Comparison of ENCODE assay signal across 17 cellular contexts in the genomic region with DNA sequence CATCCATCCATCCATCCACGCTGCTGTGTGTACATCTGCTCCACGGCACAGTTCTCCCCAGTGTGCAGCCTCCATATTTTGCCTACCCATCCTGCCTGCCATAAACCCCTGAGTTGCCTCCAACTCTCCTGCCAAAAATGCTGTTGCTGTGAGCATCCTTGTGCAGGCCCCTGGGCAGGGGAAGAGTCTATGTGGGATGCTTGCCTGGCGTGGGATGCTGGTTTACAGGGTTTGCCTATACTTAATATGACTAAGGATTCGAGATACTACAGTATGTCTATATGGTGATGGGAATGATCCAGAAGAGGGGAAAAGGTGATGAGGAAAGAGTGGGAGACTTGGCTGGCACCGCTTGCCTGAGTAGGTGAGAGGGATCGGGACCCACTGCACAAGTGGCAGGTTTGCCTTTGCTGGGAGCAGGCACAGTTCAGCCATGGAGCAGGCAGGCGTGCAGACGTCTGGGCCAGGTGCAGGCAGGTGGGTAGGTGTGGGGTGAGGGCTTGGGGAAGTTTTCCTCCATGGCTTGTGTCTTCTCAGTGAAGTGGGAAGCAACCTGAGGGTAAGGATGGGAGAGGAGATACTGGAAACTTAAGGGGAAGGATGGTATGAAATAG.
"Had no signal": no experiment of that assay in that cellular context is flagged by ENCODE, and none has a peak within 500 bp of the region (broad histone marks: within the 10 kb centered on the region; RNA-seq: fewer than 3 reads in every experiment).

No MANE protein-coding gene starts in this region.

- DNase-seq: activated CD4-positive, alpha-beta T cell treated with anti-CD3 and anti-CD28 coated beads, Interleukin-2, amount 50 U/mL, for 1 hour; activated CD4-positive, CD25-positive, alpha-beta regulatory T cell treated with anti-CD3 and anti-CD28 coated beads, Interleukin-2, amount 50 U/mL, for 72 hours; activated CD8-positive, alpha-beta memory T cell treated with anti-CD3 and anti-CD28 coated beads for 24 hours; activated naive CD4-positive, alpha-beta T cell; central memory CD4-positive, alpha-beta T cell; colonic mucosa; nephron progenitor cell; psoas muscle; SJCRH30; small intestine; stimulated activated CD4-positive, alpha-beta T cell treated with anti-CD3 and anti-CD28 coated beads, Interleukin-15, amount 100 ng/mL, for 24 hours; stimulated activated CD4-positive, alpha-beta T cell treated with anti-CD3 and anti-CD28 coated beads, Interleukin-4, amount 100 ng/mL, for 1 hour; stimulated activated naive CD8-positive, alpha-beta T cell treated with anti-CD3 and anti-CD28 coated beads, Interleukin-15, amount 100 ng/mL, for 72 hours had no signal

- H3K27me3 ChIP-seq: colonic mucosa, suprapubic skin had no signal

- H3K36me3 Mint-ChIP-seq: brain had no signal

- H3K27ac ChIP-seq: colonic mucosa, psoas muscle, SJCRH30, suprapubic skin, upper lobe of left lung had no signal

- H3K27ac Mint-ChIP-seq: brain; nephron progenitor cell; stimulated activated naive CD8-positive, alpha-beta T cell treated with anti-CD3 and anti-CD28 coated beads, Interleukin-15, amount 100 ng/mL, for 72 hours; T-helper 1 cell treated with Interleukin-12 subunit alpha and Interleukin-12 subunit beta and Interleukin-4 antibody, amounts not matched to agents 30 μg/mL and 1 μg/mL, for 36 hours had no signal

- H3K4me1 ChIP-seq: colonic mucosa, psoas muscle, SJCRH30, suprapubic skin, upper lobe of left lung had no signal

- H3K4me1 Mint-ChIP-seq: brain had no signal

- H3K9me3 Mint-ChIP-seq: stimulated activated naive CD8-positive, alpha-beta T cell treated with anti-CD3 and anti-CD28 coated beads, Interleukin-15, amount 100 ng/mL, for 72 hours; T-helper 1 cell treated with Interleukin-12 subunit alpha and Interleukin-12 subunit beta and Interleukin-4 antibody, amounts not matched to agents 30 μg/mL and 1 μg/mL, for 36 hours had no signal

- H3K9me3 ChIP-seq: colonic mucosa, psoas muscle, SJCRH30, suprapubic skin, upper lobe of left lung had no signal

- ATAC-seq: psoas muscle; stimulated activated naive CD8-positive, alpha-beta T cell treated with anti-CD3 and anti-CD28 coated beads, Interleukin-15, amount 100 ng/mL, for 72 hours had no signal

- H3K4me3 Mint-ChIP-seq: brain; nephron progenitor cell; stimulated activated naive CD8-positive, alpha-beta T cell treated with anti-CD3 and anti-CD28 coated beads, Interleukin-15, amount 100 ng/mL, for 72 hours; T-helper 1 cell treated with Interleukin-12 subunit alpha and Interleukin-12 subunit beta and Interleukin-4 antibody, amounts not matched to agents 30 μg/mL and 1 μg/mL, for 36 hours had no signal

- H3K36me3 ChIP-seq: colonic mucosa, SJCRH30, upper lobe of left lung had no signal

- H3K4me3 ChIP-seq: colonic mucosa, psoas muscle, SJCRH30, suprapubic skin, upper lobe of left lung had no signal
